ENCODE assay signal across 8 cellular contexts in the genomic region with DNA sequence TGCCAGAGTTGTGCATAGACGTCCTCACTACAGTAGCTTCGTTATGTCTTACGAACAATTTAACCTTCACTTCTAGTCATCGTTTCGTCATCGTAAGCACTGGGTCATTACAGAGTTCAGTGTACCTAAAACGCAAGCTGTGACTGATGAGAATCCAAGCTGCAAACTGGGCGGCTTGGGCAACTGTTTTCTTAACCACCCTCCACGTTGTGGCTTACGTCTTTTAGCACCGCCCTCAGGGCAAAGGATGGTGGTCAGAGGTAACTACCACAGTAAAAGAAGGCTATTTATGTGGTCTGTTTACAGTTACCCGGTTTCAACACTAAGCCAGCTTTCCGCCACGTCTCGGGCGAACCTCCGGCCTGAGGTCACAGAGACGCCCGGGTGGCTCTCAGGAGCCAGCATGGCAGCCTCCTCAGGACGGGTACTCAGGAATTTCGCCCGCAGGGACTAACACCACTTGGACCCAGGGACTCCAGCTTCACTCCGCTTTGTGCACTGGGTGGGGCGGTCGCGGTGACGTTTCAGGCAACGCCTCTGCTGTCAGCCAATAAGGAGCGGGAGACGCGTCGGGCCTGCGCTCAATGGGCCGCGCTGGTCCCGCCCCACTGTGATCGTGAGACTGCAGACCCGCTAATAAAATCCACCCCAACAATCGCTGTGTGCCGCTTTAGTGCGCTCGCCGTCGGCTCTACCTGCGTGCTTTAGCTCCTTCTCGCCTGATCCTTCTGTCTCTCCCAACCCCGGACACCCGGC. TPM values are rescaled to one million over a fixed set of nuclear protein-coding genes. Genes with fewer than 3 reads are reported as not detected.
A peak's percentile ranks its signal among the peaks of the same experiment; 100 is the strongest.
DNase-seq lines count a peak whose midpoint lies in the region; ATAC-seq and TF ChIP-seq lines count a peak whose summit lies in the region.

Gene CTH, plus strand, starts transcription at position 665 of the 756 bp plus-strand sequence. CDS start 148 bp downstream, outside the sequence.

- H4K20me1 ChIP-seq in IMR-90 (ENCODE audit: insufficient read depth, low read length), result no peaks in the 10 kb centered on the region

- no peaks in the 10 kb centered on the region for H3K9me3 ChIP-seq in IMR-90 (ENCODE audit: control insufficient read depth, insufficient read depth, low read length)
- H3K9me3 ChIP-seq in mucosa of descending colon, result no peaks in the 10 kb centered on the region

- peak within 1 kb of the TSS; percentile 3 to 74; a peak in 2 of 4 replicates for H4K8ac ChIP-seq in IMR-90 (ENCODE audit: low read depth in 2 of 2, low read length in 2 of 2)

- peak; percentile 99 for ATAC-seq in GM21528 (IDR thresholded peaks at IDR 0.05; ENCODE audit: low FRiP score, unreplicated experiment)
- peak; percentile 100 for ATAC-seq in IMR-90 (ENCODE audit: low read depth)
- ATAC-seq in mucosa of descending colon, result peak; percentile 99

- H3K56ac ChIP-seq in IMR-90 (ENCODE audit: extremely low read depth, insufficient read depth, low read length), result peak within 1 kb of the TSS; percentile 55; the same call in 1 of the 2 replicates

- WGBS in IMR-90 (ENCODE audit: extremely low coverage in 2 of 2, insufficient read length in 1 of 2), 2 experiments, result 0% methylated on average over 32 of the region's 48 CpGs; no CpG with 5 or more reads in 1 of the 2 experiments

- H3K36me3 ChIP-seq in IMR-90 (ENCODE audit: control insufficient read depth, insufficient read depth, low read length), result no peaks in the 10 kb centered on the region
- H3K36me3 ChIP-seq in mucosa of descending colon (ENCODE audit: low read depth), result no peaks in the 10 kb centered on the region

- H2BK5ac ChIP-seq in IMR-90 (ENCODE audit: low read depth, low read length, poor library complexity, severe bottlenecking), result peak within 1 kb of the TSS; percentile 77

- H3K4me3 ChIP-seq in IMR-90 (ENCODE audit: insufficient read depth, low read depth, low read length), result peak within 1 kb of the TSS; percentile 49
- H3K4me3 ChIP-seq in mucosa of descending colon, result peak within 1 kb of the TSS; percentile 31

- H3K79me1 ChIP-seq in IMR-90 (ENCODE audit: low read depth in 1 of 2, low read length in 2 of 2), result peaks cover 0 to 7% of the 10 kb centered on the region in 2 experiments; a peak in 2 of 4 replicates

- peak within 1 kb of the TSS; percentile 59 for H3K4ac ChIP-seq in IMR-90 (ENCODE audit: low read depth, low read length)

- H2BK20ac ChIP-seq in IMR-90 (ENCODE audit: low read depth, low read length), result peak within 1 kb of the TSS; percentile 40

- peak within 1 kb of the TSS; percentile 79 for H3K18ac ChIP-seq in IMR-90 (ENCODE audit: low read depth, low read length)

- dilution Hi-C loops in IMR-90 (cut with HindIII; ENCODE audit: low sequenced_read_pairs, unreplicated experiment), result no loop called here

- peak within 1 kb of the TSS; percentile 92 for H3K4me2 ChIP-seq in IMR-90 (ENCODE audit: low read depth, low read length)

- H4K5ac ChIP-seq in IMR-90 (ENCODE audit: low read depth, low read length), result peak within 1 kb of the TSS; percentile 48

- intact Hi-C loops in IMR-90 (cut with micrococcal nuclease), result loop anchor here (1.0 to 5.0 kb wide), 3 partner anchors 56 to 278 kb away; partner anchors contain the start of genes ANKRD13C and SRSF11
- intact Hi-C loops in mucosa of descending colon (cut with DNase I, micrococcal nuclease), result no loop called here

- H2BK120ac ChIP-seq in IMR-90 (ENCODE audit: low read depth, low read length), result peak within 1 kb of the TSS; percentile 62

- H3K4me1 ChIP-seq in IMR-90 (ENCODE audit: control insufficient read depth, insufficient read depth, low read length) (no peaks in the 10 kb centered on the region), mucosa of descending colon (ENCODE audit: low read depth) (no peaks in the 10 kb centered on the region)

- peak within 1 kb of the TSS; percentile 58 for H3K27ac ChIP-seq in IMR-90 (ENCODE audit: insufficient read depth, low read length)
- H3K27ac ChIP-seq in epithelial cell of prostate, result peak within 1 kb of the TSS; percentile 80

- peak within 1 kb of the TSS; percentile 71 for H3K9ac ChIP-seq in IMR-90 (ENCODE audit: low read depth, low read length)

- H3K9me1 ChIP-seq in IMR-90 (ENCODE audit: insufficient read depth, low read length), result no peaks in the 10 kb centered on the region

- TF ChIP-seq RAD21 in IMR-90 (IDR thresholded peaks at IDR 0.05; ENCODE audit: low read length), result no peak

- DNase-seq in DMS 273 treated with DMSO at 0.1 percent for 48 hours (lab: John Stamatoyannopoulos, UW) (peak; percentile 92), IMR-90 (peak; percentile 95), OCI-M1 (lab: John Stamatoyannopoulos, UW) (peak; percentile 98), activated T-cell treated with anti-CD3 and anti-CD28 coated beads for 48 hours (ENCODE audit: low read depth) (peak; percentile 88), epithelial cell of prostate (ENCODE audit: low read depth, low spot score) (peak; percentile 63), mucosa of descending colon (peak; percentile 97 to 98 (median 97))
- peak; percentile 86 for DNase-seq in stimulated activated CD8-positive, alpha-beta memory T cell treated with anti-CD3 and anti-CD28 coated beads, Interleukin-4, amount 100 ng/mL, for 24 hours (ENCODE audit: low read depth)

- H2BK15ac ChIP-seq in IMR-90 (ENCODE audit: low read depth, low read length), result peak within 1 kb of the TSS; percentile 17; the same call in 1 of the 3 replicates

- TF ChIP-seq CTCF in IMR-90 (conservative IDR thresholded peaks at IDR 0.05; ENCODE audit: low read depth, low read length) (no peak), mucosa of descending colon (IDR thresholded peaks at IDR 0.05) (no peak)

- peak within 1 kb of the TSS; percentile 58 for H3K14ac ChIP-seq in IMR-90 (replicated peaks; ENCODE audit: low read depth, low read length)

- POLR2A ChIA-PET in IMR-90 (lab: Charles Lee; ENCODE audit: unreplicated experiment), result interaction anchor here (1.0 to 1.1 kb wide), 2 partner anchors 21 to 57 kb away, joined by 3 to 4 read pairs; partner anchors contain the start of gene ANKRD13C

- peak; percentile 94 for TF ChIP-seq POLR2A in IMR-90 (IDR thresholded peaks at IDR 0.05; ENCODE audit: low read depth, low read length)

- BruUV-seq in IMR-90 (replicated peaks; lab: Mats Ljungman, UMichigan), result no TSS peak

- no peak within 1 kb of the TSS for H2AK5ac ChIP-seq in IMR-90 (ENCODE audit: low read depth, low read length)

- H3K27me3 ChIP-seq in IMR-90 (ENCODE audit: control insufficient read depth, insufficient read depth, low read length), result 0 out of 2 replicates have a peak, but pooled peaks cover under 1% of the 10 kb centered on the region

- peak within 1 kb of the TSS; percentile 23 for H2AK9ac ChIP-seq in IMR-90 (replicated peaks; ENCODE audit: low read depth, low read length, poor library complexity)

- H2AFZ ChIP-seq in IMR-90 (replicated peaks; ENCODE audit: low read length, poor library complexity), result peak within 1 kb of the TSS; percentile 96

- CTCF ChIA-PET in IMR-90 (lab: Yijun Ruan, JAX), result interaction anchor here (0.7 to 1.0 kb wide), 3 partner anchors 12 to 13 kb away, joined by 3 to 4 read pairs (median 3); no protein-coding TSS in a partner anchor

- H3K23ac ChIP-seq in IMR-90 (ENCODE audit: low read depth, low read length), result peak within 1 kb of the TSS; percentile 53

- H4K91ac ChIP-seq in IMR-90 (ENCODE audit: insufficient read depth, low read depth, low read length), result peak within 1 kb of the TSS; percentile 35

- in situ Hi-C loops in IMR-90 (cut with MboI; ENCODE audit: low sequenced_read_pairs), result loop anchor here (5.0 kb wide), 1 partner anchor 53 kb away; no protein-coding TSS in a partner anchor

TF ChIP-seq in IMR-90, 13 proteins besides CTCF, POLR2A, EP300 and RAD21:
- TF ChIP-seq RCOR1 (IDR thresholded peaks at IDR 0.05; ENCODE audit: insufficient replicate concordance, low read length) (no peak), NFE2L2 (IDR thresholded peaks at IDR 0.05; ENCODE audit: low read depth, low read length) (no peak), CEBPB (IDR thresholded peaks at IDR 0.05; ENCODE audit: low read depth, low read length) (peak; percentile 88), MAZ (IDR thresholded peaks at IDR 0.05; ENCODE audit: borderline replicate concordance, low read depth, low read length) (no peak; the same call in 1 of the 2 replicates), RFX5 (IDR thresholded peaks at IDR 0.05; ENCODE audit: low read depth, low read length) (peak; percentile 23; the same call in 1 of the 2 replicates), ELK1 (IDR thresholded peaks at IDR 0.05; ENCODE audit: borderline replicate concordance, low read depth, low read length) (no peak), MXI1 (IDR thresholded peaks at IDR 0.05; ENCODE audit: borderline replicate concordance, low read depth, low read length) (peak; percentile 15; the same call in 1 of the 2 replicates), MAFK (IDR thresholded peaks at IDR 0.05; ENCODE audit: low read depth, low read length) (no peak), SMC3 (IDR thresholded peaks at IDR 0.05; ENCODE audit: low read depth, low read length) (no peak), CHD1 (IDR thresholded peaks at IDR 0.05; ENCODE audit: low read depth, low read length) (0 out of 2 replicates have a peak, but pooled peaks have one; percentile 34), FOS (IDR thresholded peaks at IDR 0.05; ENCODE audit: low read depth, low read length) (0 out of 2 replicates have a peak, but pooled peaks have one; percentile 7), BHLHE40 (IDR thresholded peaks at IDR 0.05; ENCODE audit: low read depth, low read length) (no peak)
- TF ChIP-seq, protein P1, sequence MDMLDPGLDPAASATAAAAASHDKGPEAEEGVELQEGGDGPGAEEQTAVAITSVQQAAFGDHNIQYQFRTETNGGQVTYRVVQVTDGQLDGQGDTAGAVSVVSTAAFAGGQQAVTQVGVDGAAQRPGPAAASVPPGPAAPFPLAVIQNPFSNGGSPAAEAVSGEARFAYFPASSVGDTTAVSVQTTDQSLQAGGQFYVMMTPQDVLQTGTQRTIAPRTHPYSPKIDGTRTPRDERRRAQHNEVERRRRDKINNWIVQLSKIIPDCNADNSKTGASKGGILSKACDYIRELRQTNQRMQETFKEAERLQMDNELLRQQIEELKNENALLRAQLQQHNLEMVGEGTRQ (IDR thresholded peaks at IDR 0.05; ENCODE audit: low read depth, low read length), result no peak

RNA-seq across cellular contexts. Expression of gene CTH, which starts in this region (rescaled TPM):
- total RNA-seq in IMR-90 (2012; rRNA removed) (2.5 and 2.7 TPM in 2 replicates), mucosa of descending colon (10 to 100 TPM in 1 of 3 donors, 1 to 10 TPM in 2; 5.4 to 13.8 (median 7.2) TPM)
- 2.8 and 3.0 TPM in 2 replicates for polyA plus RNA-seq in IMR-90 (2012; rRNA removed)
- polyA plus RNA-seq in IMR-90 (2012; cell fraction: cytosol; rRNA removed), result 1.2 and 1.4 TPM in 2 replicates
- 1.2 and 5.2 TPM in 2 replicates for polyA plus RNA-seq in IMR-90 (2012; cell fraction: nucleus; rRNA removed; ENCODE audit: low replicate concordance)

Comparison
In these comparisons a context has a peak if more than half of its experiments do, and no peak if none do; other contexts are left out.
1. Peak in every context shown above with its lines: DNase-seq, ATAC-seq, H3K4me3 ChIP-seq and H3K27ac ChIP-seq.